14 cellular contexts compared by ENCODE assay signal in the genomic region with DNA sequence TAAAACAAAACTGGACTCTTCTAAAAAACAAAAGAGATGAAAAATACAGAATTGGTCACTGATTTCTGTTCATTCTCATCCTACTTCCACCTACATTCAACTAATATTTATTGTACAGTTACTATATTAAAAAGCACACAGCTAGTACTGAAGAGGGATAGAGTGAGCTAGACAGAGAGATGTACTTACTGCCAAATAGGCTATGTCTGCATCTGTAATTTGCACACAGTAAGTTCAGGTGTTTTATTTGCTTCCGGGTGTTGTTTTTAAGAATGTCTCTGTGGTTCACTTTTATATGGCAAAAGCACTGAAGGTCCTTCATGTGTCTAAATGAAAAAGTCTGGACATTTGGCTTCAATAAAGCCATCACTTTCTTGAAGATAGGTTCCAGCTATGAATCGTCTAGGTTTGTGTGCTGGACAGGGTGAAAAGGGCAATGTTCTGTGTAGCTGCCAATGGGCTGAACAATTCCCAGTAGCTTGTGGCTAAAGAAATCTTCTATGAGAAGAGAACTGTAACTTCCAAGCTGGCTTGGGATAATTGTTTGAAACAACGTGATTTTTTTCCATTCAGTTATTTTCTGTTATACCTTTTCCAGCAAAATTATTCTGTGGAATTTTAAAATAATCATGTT. TPM values are rescaled to one million over a fixed set of nuclear protein-coding genes. Genes with fewer than 3 reads are reported as not detected.
DNase-seq lines count a peak whose midpoint lies in the region; ATAC-seq, FAIRE-seq and TF ChIP-seq lines count a peak whose summit lies in the region.
"Had no signal": no experiment of that assay in that cellular context is flagged by ENCODE, and none has a peak within 500 bp of the region (broad histone marks: within the 10 kb centered on the region; RNA-seq: fewer than 3 reads in every experiment).

No MANE protein-coding gene starts in this region.

- peak overlapping the region; percentile 9 for H3K4me2 ChIP-seq in astrocyte (ENCODE audit: low read length)

- H3K27me3 Mint-ChIP-seq in astrocyte (ENCODE audit: low read depth, unreplicated experiment) = no peaks in the 10 kb centered on the region

- peaks cover 15% of the 10 kb centered on the region for H3K4me1 ChIP-seq in astrocyte (ENCODE audit: insufficient read depth, low read length)
- peaks cover 5 to 53% (median 27%) of the 10 kb centered on the region in 12 donors for H3K4me1 ChIP-seq in heart left ventricle
- peaks cover 17% of the 10 kb centered on the region for H3K4me1 ChIP-seq in rectal smooth muscle tissue (ENCODE audit: control insufficient read depth, insufficient read depth, low read length)

- H3K4me3 ChIP-seq in BJ (ENCODE audit: low read depth, low read length) = no peak overlapping the region
- H3K4me3 ChIP-seq in astrocyte (ENCODE audit: insufficient read depth, low read depth, low read length) = no peak overlapping the region
- H3K4me3 ChIP-seq in heart left ventricle = no peak overlapping the region
- no peak overlapping the region for H3K4me3 ChIP-seq in rectal smooth muscle tissue (ENCODE audit: low read length)

- peaks cover 3% of the 10 kb centered on the region for H3K9me3 Mint-ChIP-seq in astrocyte (ENCODE audit: unreplicated experiment)

- FAIRE-seq in astrocyte (lab: Jason Lieb, UNC) = peak; percentile 37

- TF ChIP-seq POLR2A in heart left ventricle (IDR thresholded peaks at IDR 0.05) = no peak

- CTCF ChIA-PET in BJ (lab: Yijun Ruan, JAX) = interaction anchor here (0.5 to 1.9 kb wide), 2 partner anchors 11 to 55 kb away, joined by 3 to 4 read pairs; no protein-coding TSS in a partner anchor

- POLR2A ChIA-PET in BJ (lab: Charles Lee) = interaction anchor here (0.7 kb wide), 1 partner anchor 14 kb away, joined by 4 read pairs; no protein-coding TSS in a partner anchor

- no peak overlapping the region for H2AFZ ChIP-seq in astrocyte (ENCODE audit: low read depth, low read length)

- peaks cover 34% of the 10 kb centered on the region for H3K4me1 Mint-ChIP-seq in astrocyte (ENCODE audit: low read depth, unreplicated experiment)

- peak; percentile 28 for DNase-seq in BJ (ENCODE audit: low read depth)
- DNase-seq in astrocyte (ENCODE audit: low read depth) = peak; percentile 75
- peak in 1 of 5 donors; percentile 24 for DNase-seq in heart left ventricle
- DNase-seq in NCI-H1048 (lab: John Stamatoyannopoulos, UW) = no peak
- DNase-seq in NOMO-1 treated with dmso at 0.1 percent for 144 hours (lab: John Stamatoyannopoulos, UW; ENCODE audit: unreplicated experiment) = no peak
- DNase-seq: activated CD8-positive, alpha-beta memory T cell treated with anti-CD3 and anti-CD28 coated beads, Interleukin-2, amount 50 U/mL, for 4 hours; COR-L47; islet precursor cell; NCI-H2029; stimulated activated naive CD4-positive, alpha-beta T cell treated with Interleukin-2 at 50 U/mL for 16 hours; SW 1271 had no signal

- no peaks in the 10 kb centered on the region for H3K36me3 Mint-ChIP-seq in astrocyte (ENCODE audit: low read depth, unreplicated experiment)

- H4K20me1 ChIP-seq in astrocyte (ENCODE audit: insufficient read depth, low read length) = peaks cover 10% of the 10 kb centered on the region

- H3K36me3 ChIP-seq in BJ (ENCODE audit: control insufficient read depth, insufficient read depth, low read length) (no peaks in the 10 kb centered on the region), astrocyte (ENCODE audit: insufficient read depth, low read length) (no peaks in the 10 kb centered on the region), heart left ventricle (no peaks in the 10 kb centered on the region), rectal smooth muscle tissue (ENCODE audit: control insufficient read depth, insufficient read depth, low read length) (no peaks in the 10 kb centered on the region)

- no peak overlapping the region for H3K27ac ChIP-seq in astrocyte (ENCODE audit: low read depth, low read length)
- H3K27ac ChIP-seq in heart left ventricle = peak overlapping the region in 11 of 12 donors; percentile 4 to 63 (median 53)
- H3K27ac ChIP-seq in rectal smooth muscle tissue (ENCODE audit: low read depth, low read length) = peak overlapping the region; percentile 21

- peak overlapping the region; percentile 3 for H3K4me3 Mint-ChIP-seq in astrocyte (ENCODE audit: unreplicated experiment)

- ATAC-seq in heart left ventricle (peak; percentile 15 to 75 (median 72)), GM19351 (IDR thresholded peaks at IDR 0.05; ENCODE audit: unreplicated experiment) (no peak), HG02759 (IDR thresholded peaks at IDR 0.05; ENCODE audit: unreplicated experiment) (no peak)

- no peak overlapping the region for H3K9ac ChIP-seq in astrocyte (ENCODE audit: low read length)
- no peak overlapping the region for H3K9ac ChIP-seq in rectal smooth muscle tissue (ENCODE audit: low read length)

- intact Hi-C loops in heart left ventricle (cut with DNase I) = no loop called here

- TF ChIP-seq CTCF in BJ (IDR thresholded peaks at IDR 0.05; ENCODE audit: insufficient read depth, low read depth, low read length) = no peak
- TF ChIP-seq CTCF in astrocyte (IDR thresholded peaks at IDR 0.05; ENCODE audit: insufficient read depth, low read depth, low read length) = no peak
- no peak for TF ChIP-seq CTCF in heart left ventricle (IDR thresholded peaks at IDR 0.05)

- no peak overlapping the region for H3K27ac Mint-ChIP-seq in astrocyte (ENCODE audit: unreplicated experiment)

- H3K79me2 ChIP-seq in astrocyte (ENCODE audit: insufficient read depth, low read length) = peaks cover 45% of the 10 kb centered on the region

- WGBS in heart left ventricle, 4 donors = 33 to 48% (median 42%) methylated on average over 3 of the region's 3 CpGs

- H3K9me3 ChIP-seq in astrocyte (ENCODE audit: insufficient read depth, low read depth, low read length) (no peaks in the 10 kb centered on the region), heart left ventricle (no peaks in the 10 kb centered on the region)

- no peaks in the 10 kb centered on the region for H3K27me3 ChIP-seq in BJ (ENCODE audit: control insufficient read depth, insufficient read depth, low read length)
- no peaks in the 10 kb centered on the region for H3K27me3 ChIP-seq in astrocyte (ENCODE audit: insufficient read depth, low read length)
- H3K27me3 ChIP-seq in heart left ventricle = no peaks in the 10 kb centered on the region
- H3K27me3 ChIP-seq in rectal smooth muscle tissue (ENCODE audit: control insufficient read depth, insufficient read depth, low read length) = no peaks in the 10 kb centered on the region

RNA-seq across cellular contexts. Expression of a gene that starts 47.3 kb away (rescaled TPM):
- polyA plus RNA-seq in BJ (2011; rRNA removed) (24.5 and 31.2 TPM in 2 replicates), heart left ventricle (10 to 100 TPM; 21.3 to 25.5 TPM)
- polyA minus RNA-seq in BJ (2011; rRNA and poly(A)+ RNA removed) = 42.1 and 42.7 TPM in 2 replicates
- total RNA-seq in astrocyte (120 and 136 TPM in 2 replicates), heart left ventricle (100 to 1,000 TPM in 1 of 9 donors, 10 to 100 TPM in 8; 41.0 to 115 (median 53.7) TPM)

Comparison
In these comparisons a context has a peak if more than half of its experiments do, and no peak if none do; other contexts are left out.
1. DNase-seq: peak in BJ (single experiment) and astrocyte (single experiment); none in NCI-H1048 (single experiment) and NOMO-1 treated with dmso at 0.1 percent for 144 hours (single experiment).
2. ATAC-seq: peak in heart left ventricle (4 of 4); none in GM19351 (single experiment) and HG02759 (single experiment).